ENCODE assay signal across 9 cellular contexts in the genomic region with DNA sequence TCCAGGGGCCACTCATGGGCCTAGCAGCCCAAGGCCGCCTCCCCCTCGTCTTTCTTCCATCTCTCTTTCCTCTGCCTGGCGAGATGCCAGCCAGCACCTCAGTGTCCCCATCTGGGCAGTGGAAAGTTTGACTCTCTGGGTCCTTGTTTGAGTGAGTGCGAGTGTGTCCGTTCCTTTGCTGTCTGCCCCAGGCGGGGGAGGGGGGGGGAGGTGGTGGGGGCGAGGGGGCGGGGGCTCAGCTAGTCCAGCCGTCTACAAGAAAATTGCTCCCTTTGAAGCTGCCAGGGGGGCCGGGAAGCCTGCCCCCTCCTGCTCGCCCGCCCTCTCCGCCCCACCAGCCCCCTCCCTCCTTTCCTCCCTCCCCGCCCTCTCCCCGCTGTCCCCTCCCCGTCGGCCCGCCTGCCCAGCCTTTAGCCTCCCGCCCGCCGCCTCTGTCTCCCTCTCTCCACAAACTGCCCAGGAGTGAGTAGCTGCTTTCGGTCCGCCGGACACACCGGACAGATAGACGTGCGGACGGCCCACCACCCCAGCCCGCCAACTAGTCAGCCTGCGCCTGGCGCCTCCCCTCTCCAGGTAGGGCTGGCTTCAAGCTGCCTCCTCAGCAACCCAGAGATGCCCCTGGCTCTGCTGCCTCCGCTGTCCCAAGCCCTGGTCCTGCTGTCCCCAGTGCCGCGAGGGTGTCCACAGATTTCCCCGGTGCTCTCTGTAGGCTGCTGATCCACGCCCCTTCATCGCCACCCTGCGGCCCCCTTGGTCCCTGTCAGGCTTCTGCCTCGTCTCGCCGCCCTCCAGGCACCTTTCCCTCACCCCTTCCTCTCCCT. TPM values are rescaled to one million over a fixed set of nuclear protein-coding genes. Genes with fewer than 3 reads are reported as not detected.
DNase-seq lines count a peak whose midpoint lies in the region; ATAC-seq and TF ChIP-seq lines count a peak whose summit lies in the region.
"Had no signal": no experiment of that assay in that cellular context is flagged by ENCODE, and none has a peak within 500 bp of the region (broad histone marks: within the 10 kb centered on the region; RNA-seq: fewer than 3 reads in every experiment).

A gene (plus strand): TSS at position 440 of the 821 bp plus-strand sequence. CDS start 9,652 bp downstream, outside the sequence.

- H3K4me1 Mint-ChIP-seq in neural crest cell = peaks cover 5% of the 10 kb centered on the region

- no peaks in the 10 kb centered on the region for H3K36me3 ChIP-seq in Panc1 (ENCODE audit: control insufficient read depth, insufficient read depth, low read length)

- peaks cover 16% of the 10 kb centered on the region for H3K4me1 ChIP-seq in Panc1 (ENCODE audit: control insufficient read depth, insufficient read depth, low read length)

- no peaks in the 10 kb centered on the region for H3K36me3 Mint-ChIP-seq in neural crest cell (ENCODE audit: low read depth)

- POLR2A ChIA-PET in Panc1 (lab: Charles Lee) = no interaction called here
- POLR2A ChIA-PET in GM10248 (lab: Yijun Ruan, JAX) = no interaction called here

- no peaks in the 10 kb centered on the region for H3K9me3 ChIP-seq in Panc1 (ENCODE audit: control insufficient read depth, insufficient read depth, low read depth, low read length)

- ATAC-seq in Panc1 (peak; percentile 38), HG03354 (IDR thresholded peaks at IDR 0.05; ENCODE audit: poor library complexity, severe bottlenecking, unreplicated experiment) (no peak)

- no peaks in the 10 kb centered on the region for H3K27me3 ChIP-seq in Panc1 (ENCODE audit: control insufficient read depth, insufficient read depth, low read length)

- H3K4me3 ChIP-seq in Panc1 (ENCODE audit: low read depth in 2 of 2, low read length in 2 of 2) = peak within 1 kb of the TSS; percentile 22 to 39
- H3K4me3 ChIP-seq in fibroblast of the aortic adventitia (ENCODE audit: low read depth, low read length) = peak within 1 kb of the TSS; percentile 82

- no peaks in the 10 kb centered on the region for H3K9me3 Mint-ChIP-seq in neural crest cell
- H3K9me3 Mint-ChIP-seq: dendritic cell treated with granulocyte-macrophage colony-stimulating factor and Interleukin-4, amounts not matched to agents 40 ng/mL and 50 ng/mL, for 4 days had no signal

- intact Hi-C loops in Panc1 (cut with micrococcal nuclease; ENCODE audit: unreplicated experiment) = no loop called here

- TF ChIP-seq CTCF in Panc1 (IDR thresholded peaks at IDR 0.05) (no peak), fibroblast of the aortic adventitia (IDR thresholded peaks at IDR 0.05; ENCODE audit: insufficient read depth, low read length) (peak; percentile 50), neural crest cell (conservative IDR thresholded peaks at IDR 0.05) (peak; percentile 45), GM10248 (IDR thresholded peaks at IDR 0.05; ENCODE audit: control extremely low read depth, extremely low read depth, low read depth, missing control alignments) (no peak)

- no peak within 1 kb of the TSS for H3K27ac Mint-ChIP-seq in neural crest cell (ENCODE audit: unreplicated experiment)
- H3K27ac Mint-ChIP-seq: dendritic cell treated with granulocyte-macrophage colony-stimulating factor and Interleukin-4, amounts not matched to agents 40 ng/mL and 50 ng/mL, for 4 days had no signal

- peak within 1 kb of the TSS; percentile 80 for H3K4me3 Mint-ChIP-seq in neural crest cell
- H3K4me3 Mint-ChIP-seq: dendritic cell treated with granulocyte-macrophage colony-stimulating factor and Interleukin-4, amounts not matched to agents 40 ng/mL and 50 ng/mL, for 4 days had no signal

- no peak within 1 kb of the TSS for H3K27ac ChIP-seq in Panc1 (ENCODE audit: low read length)

- CTCF ChIA-PET in Panc1 (lab: Charles Lee) (interaction anchor here (1.1 kb wide), 1 partner anchor 24 kb away, joined by 4 read pairs; no protein-coding TSS in a partner anchor), GM10248 (lab: Yijun Ruan, JAX) (interaction anchor here (1.1 kb wide), 1 partner anchor 24 kb away, joined by 3 read pairs; a partner anchor contains a TSS)

- no peaks in the 10 kb centered on the region for H3K27me3 Mint-ChIP-seq in neural crest cell (ENCODE audit: low read depth)

- peak; percentile 58 for DNase-seq in Daoy (ENCODE audit: low read depth)
- no peak for DNase-seq in Panc1 (ENCODE audit: low read depth, low spot score)
- DNase-seq in fibroblast of the aortic adventitia (ENCODE audit: low read depth) = peak; percentile 68
- DNase-seq in neural crest cell (ENCODE audit: low read depth, low spot score) = peak; percentile 32
- DNase-seq in NCI-H1436 treated with DMSO at 0.1 percent for 48 hours (lab: John Stamatoyannopoulos, UW) = no peak
- no peak for DNase-seq in GM10248 (ENCODE audit: extremely low spot score)
- no peak for DNase-seq in activated CD4-positive, CD25-positive, alpha-beta regulatory T cell (lab: John Stamatoyannopoulos, UW)

- in situ Hi-C loops in Panc1 (cut with HindIII; ENCODE audit: low pct_unique_long_range_greater_than_20kb, low sequenced_read_pairs) = no loop called here

- BruUV-seq in Panc1 (replicated peaks; lab: Mats Ljungman, UMichigan) = no TSS peak

RNA-seq across cellular contexts. Expression of the gene that starts here (rescaled TPM):
- 3.7 and 5.7 TPM in 2 replicates for total RNA-seq in Daoy (2014; rRNA removed; shearing (Covaris generic))
- total RNA-seq in Panc1 (2021; ENCODE audit: unreplicated experiment) = 2.9 TPM
- polyA plus RNA-seq in Panc1 (2012; ENCODE audit: insufficient read length) = 6.7 TPM
- total RNA-seq in fibroblast of the aortic adventitia (ENCODE audit: low replicate concordance) = 12.3 and 133 TPM in 2 replicates
- total RNA-seq in neural crest cell = 80.6 and 85.2 TPM in 2 replicates

Comparison
In these comparisons a context has a peak if more than half of its experiments do, and no peak if none do; other contexts are left out.
1. DNase-seq: peak in Daoy (single experiment), fibroblast of the aortic adventitia (single experiment) and neural crest cell (single experiment); none in Panc1 (single experiment), NCI-H1436 treated with DMSO at 0.1 percent for 48 hours (single experiment), GM10248 (single experiment) and activated CD4-positive, CD25-positive, alpha-beta regulatory T cell (0 of 4).
2. CTCF ChIP-seq: peak in fibroblast of the aortic adventitia (single experiment) and neural crest cell (single experiment); none in Panc1 (single experiment) and GM10248 (single experiment).